ENCODE assay signal across 18 cellular contexts in the genomic region with DNA sequence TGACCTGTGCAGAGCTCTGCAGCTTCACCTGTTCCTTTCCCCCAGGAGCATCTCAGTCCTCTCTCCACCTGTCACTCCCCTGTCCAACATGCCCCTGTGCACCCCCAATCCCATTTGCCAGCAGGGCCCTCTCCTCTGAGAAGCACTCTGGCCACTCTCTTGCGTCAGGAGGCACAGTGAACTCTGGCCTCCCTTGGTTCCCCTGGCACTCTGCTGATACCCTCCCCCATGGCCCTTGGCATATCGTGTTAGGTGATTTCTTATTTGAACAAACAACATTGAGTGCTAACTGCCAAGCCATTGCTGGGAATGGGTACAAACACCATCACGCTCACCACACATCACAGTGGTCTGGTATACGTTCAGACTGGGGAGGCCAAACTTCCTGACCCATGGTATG.
A peak's percentile ranks its signal among the peaks of the same experiment; 100 is the strongest.
DNase-seq lines count a peak whose midpoint lies in the region; ATAC-seq, FAIRE-seq and TF ChIP-seq lines count a peak whose summit lies in the region.
"Had no signal": no experiment of that assay in that cellular context is flagged by ENCODE, and none has a peak within 500 bp of the region (broad histone marks: within the 10 kb centered on the region; RNA-seq: fewer than 3 reads in every experiment).

No MANE protein-coding gene starts in this region.

- ATAC-seq in stimulated activated naive CD8-positive, alpha-beta T cell treated with anti-CD3 and anti-CD28 coated beads, Interleukin-15, amount 100 ng/mL, for 72 hours = no peak
- ATAC-seq in stimulated activated naive CD8-positive, alpha-beta T cell treated with anti-CD3 and anti-CD28 coated beads, Interleukin-15, Interleukin-2, amounts not matched to agents 100 U/mL and 50 U/mL, for 24 hours = no peak
- ATAC-seq in effector memory CD8-positive, alpha-beta T cell (replicated peaks) = no peak
- ATAC-seq in GM19397 (IDR thresholded peaks at IDR 0.05; ENCODE audit: unreplicated experiment) = no peak

- no peak for TF ChIP-seq CTCF in nephron progenitor cell (IDR thresholded peaks at IDR 0.05)

- H3K4me1 Mint-ChIP-seq in stimulated activated naive CD8-positive, alpha-beta T cell treated with anti-CD3 and anti-CD28 coated beads, Interleukin-15, amount 100 ng/mL, for 72 hours = peaks cover 52% of the 10 kb centered on the region
- peaks cover 34 to 40% of the 10 kb centered on the region in 2 donors for H3K4me1 Mint-ChIP-seq in effector memory CD8-positive, alpha-beta T cell (ENCODE audit: low read depth in 2 of 2)
- H3K4me1 Mint-ChIP-seq in nephron progenitor cell = peaks cover 48% of the 10 kb centered on the region

- no peak for FAIRE-seq in RCC 7860 (lab: Jason Lieb, UNC)
- FAIRE-seq: GM18507 had no signal

- peaks cover 58% of the 10 kb centered on the region for H3K36me3 Mint-ChIP-seq in effector memory CD8-positive, alpha-beta T cell (ENCODE audit: insufficient read depth)
- peaks cover 24% of the 10 kb centered on the region for H3K36me3 Mint-ChIP-seq in nephron progenitor cell (ENCODE audit: low read depth)

- H3K27me3 Mint-ChIP-seq in stimulated activated naive CD8-positive, alpha-beta T cell treated with anti-CD3 and anti-CD28 coated beads, Interleukin-15, amount 100 ng/mL, for 72 hours = no peaks in the 10 kb centered on the region
- no peaks in the 10 kb centered on the region for H3K27me3 Mint-ChIP-seq in effector memory CD8-positive, alpha-beta T cell
- H3K27me3 Mint-ChIP-seq in nephron progenitor cell (ENCODE audit: low read depth, poor library complexity) = no peaks in the 10 kb centered on the region

- H3K27ac Mint-ChIP-seq in stimulated activated naive CD8-positive, alpha-beta T cell treated with anti-CD3 and anti-CD28 coated beads, Interleukin-15, amount 100 ng/mL, for 72 hours = peak overlapping the region; percentile 19 to 81
- H3K27ac Mint-ChIP-seq in effector memory CD8-positive, alpha-beta T cell = peak overlapping the region; percentile 89 to 99
- H3K27ac Mint-ChIP-seq in nephron progenitor cell = peak overlapping the region; percentile 98

- no peak overlapping the region for H3K4me3 Mint-ChIP-seq in stimulated activated naive CD8-positive, alpha-beta T cell treated with anti-CD3 and anti-CD28 coated beads, Interleukin-15, amount 100 ng/mL, for 72 hours
- no peak overlapping the region for H3K4me3 Mint-ChIP-seq in effector memory CD8-positive, alpha-beta T cell
- no peak overlapping the region for H3K4me3 Mint-ChIP-seq in nephron progenitor cell

- no peak for DNase-seq in stimulated activated naive CD8-positive, alpha-beta T cell treated with anti-CD3 and anti-CD28 coated beads, Interleukin-15, amount 100 ng/mL, for 72 hours
- DNase-seq in stimulated activated naive CD8-positive, alpha-beta T cell treated with anti-CD3 and anti-CD28 coated beads, Interleukin-15, Interleukin-2, amounts not matched to agents 100 U/mL and 50 U/mL, for 24 hours = no peak
- DNase-seq in effector memory CD8-positive, alpha-beta T cell = no peak
- DNase-seq in nephron progenitor cell (no peak), DMS 273 treated with DMSO at 0.1 percent for 48 hours (lab: John Stamatoyannopoulos, UW) (no peak), RCC 7860 (ENCODE audit: low spot score) (no peak)
- DNase-seq in stimulated activated naive CD4-positive, alpha-beta T cell treated with Interleukin-2 at 50 U/mL for 16 hours (lab: John Stamatoyannopoulos, UW) = no peak
- DNase-seq: activated CD4-positive, CD25-positive, alpha-beta regulatory T cell; cortex of kidney; esophagus squamous epithelium; MM.1S; NCI-H1930; NCI-H69; stimulated activated CD4-positive, alpha-beta T cell treated with anti-CD3 and anti-CD28 coated beads, Interleukin-2, amount 100 ng/mL, for 48 hours; stimulated activated CD8-positive, alpha-beta memory T cell treated with anti-CD3 and anti-CD28 coated beads, Interleukin-4, amount 100 ng/mL, for 48 hours; SW 1271 had no signal

- H3K9me3 Mint-ChIP-seq in stimulated activated naive CD8-positive, alpha-beta T cell treated with anti-CD3 and anti-CD28 coated beads, Interleukin-15, amount 100 ng/mL, for 72 hours = no peaks in the 10 kb centered on the region
- H3K9me3 Mint-ChIP-seq in effector memory CD8-positive, alpha-beta T cell = no peaks in the 10 kb centered on the region
- no peaks in the 10 kb centered on the region for H3K9me3 Mint-ChIP-seq in nephron progenitor cell
